In the genomic region with DNA sequence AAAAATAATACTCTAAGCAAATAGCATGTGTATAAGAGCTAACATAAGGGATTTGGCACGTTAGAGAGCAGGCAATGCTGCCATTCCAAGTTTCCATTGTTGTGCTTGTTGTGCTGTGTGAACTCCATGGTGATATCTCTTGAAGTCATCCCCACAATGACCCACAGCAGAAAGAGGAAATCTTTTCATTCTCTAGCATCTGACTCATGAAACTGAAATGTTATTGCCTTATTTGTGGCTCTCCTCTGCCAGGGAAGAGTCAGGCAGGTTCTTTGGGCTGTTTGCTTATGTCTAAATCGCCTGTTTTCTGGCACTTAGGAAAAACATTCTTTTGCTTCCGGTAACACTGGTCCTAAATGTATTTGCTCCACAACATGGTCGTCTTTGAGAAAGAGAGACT, we compare ENCODE assay signal across 10 cellular contexts.
DNase-seq lines count a peak whose midpoint lies in the region; ATAC-seq and TF ChIP-seq lines count a peak whose summit lies in the region.
"Had no signal": no experiment of that assay in that cellular context is flagged by ENCODE, and none has a peak within 500 bp of the region (broad histone marks: within the 10 kb centered on the region; RNA-seq: fewer than 3 reads in every experiment).

No MANE protein-coding gene starts in this region.

- H3K4me1 ChIP-seq in gastrocnemius medialis: peaks cover 4 to 13% of the 10 kb centered on the region in 2 donors

- no peaks in the 10 kb centered on the region for H3K9me3 ChIP-seq in gastrocnemius medialis

- H3K4me3 ChIP-seq in retinal pigment epithelial cell (ENCODE audit: low read length) (no peak overlapping the region), dorsolateral prefrontal cortex (no peak overlapping the region), gastrocnemius medialis (no peak overlapping the region)
- H3K4me3 ChIP-seq: cardiac muscle cell had no signal

- ATAC-seq in gastrocnemius medialis: no peak
- no peak for ATAC-seq in left colon

- no peak for TF ChIP-seq POLR2A in gastrocnemius medialis (IDR thresholded peaks at IDR 0.05)

- H3K36me3 ChIP-seq in gastrocnemius medialis: no peaks in the 10 kb centered on the region
- H3K36me3 ChIP-seq: cardiac muscle cell had no signal

- H3K27me3 ChIP-seq in dorsolateral prefrontal cortex: no peaks in the 10 kb centered on the region
- H3K27me3 ChIP-seq in gastrocnemius medialis: no peaks in the 10 kb centered on the region
- H3K27me3 ChIP-seq: cardiac muscle cell had no signal

- intact Hi-C loops in dorsolateral prefrontal cortex (cut with DNase I): loop anchor here in 1 of 2 donors (10.0 kb wide), 1 partner anchor 54 kb away; no protein-coding TSS in a partner anchor
- intact Hi-C loops in gastrocnemius medialis (cut with DNase I; ENCODE audit: low total_unique reads): no loop called here
- intact Hi-C loops in left colon (cut with DNase I, micrococcal nuclease): no loop called here

- TF ChIP-seq CTCF in retinal pigment epithelial cell (conservative IDR thresholded peaks at IDR 0.05; ENCODE audit: low read depth, low read length): no peak
- no peak for TF ChIP-seq CTCF in dorsolateral prefrontal cortex (IDR thresholded peaks at IDR 0.05 in 54 of 56, conservative IDR thresholded peaks at IDR 0.05 in 2 of 56; ENCODE audit: low read depth in 1 of 56, partially characterized antibody in 56 of 56)
- TF ChIP-seq CTCF in gastrocnemius medialis (IDR thresholded peaks at IDR 0.05 in 4 of 5, conservative IDR thresholded peaks at IDR 0.05 in 1 of 5): no peak

- in situ Hi-C loops in gastrocnemius medialis (cut with MboI; ENCODE audit: low sequenced_read_pairs in 4 of 4): no loop called here

- DNase-seq in EL (peak; percentile 96), SW 1271 (lab: John Stamatoyannopoulos, UW) (peak; percentile 45 to 79), foreskin melanocyte (peak; percentile 92), retinal pigment epithelial cell (ENCODE audit: low read depth) (peak; percentile 95), dorsolateral prefrontal cortex (no peak), gastrocnemius medialis (no peak), left colon (no peak)
- DNase-seq in stimulated activated CD8-positive, alpha-beta memory T cell treated with anti-CD3 and anti-CD28 coated beads, Interleukin-4, amount 100 ng/mL, for 48 hours: no peak
- DNase-seq: NCI-H146 had no signal

- H3K27ac ChIP-seq in dorsolateral prefrontal cortex (no peak overlapping the region), gastrocnemius medialis (no peak overlapping the region)
- H3K27ac ChIP-seq: cardiac muscle cell had no signal

Comparison
In these comparisons a context has a peak if more than half of its experiments do, and no peak if none do; other contexts are left out.
1. DNase-seq: peak in EL (single experiment), SW 1271 (2 of 2), foreskin melanocyte (single experiment) and retinal pigment epithelial cell (single experiment); none in dorsolateral prefrontal cortex (0 of 10), stimulated activated CD8-positive, alpha-beta memory T cell treated with anti-CD3 and anti-CD28 coated beads, Interleukin-4, amount 100 ng/mL, for 48 hours (single experiment), gastrocnemius medialis (0 of 2) and left colon (0 of 2).